Comparison of ENCODE assay signal across 9 cellular contexts in the genomic region with DNA sequence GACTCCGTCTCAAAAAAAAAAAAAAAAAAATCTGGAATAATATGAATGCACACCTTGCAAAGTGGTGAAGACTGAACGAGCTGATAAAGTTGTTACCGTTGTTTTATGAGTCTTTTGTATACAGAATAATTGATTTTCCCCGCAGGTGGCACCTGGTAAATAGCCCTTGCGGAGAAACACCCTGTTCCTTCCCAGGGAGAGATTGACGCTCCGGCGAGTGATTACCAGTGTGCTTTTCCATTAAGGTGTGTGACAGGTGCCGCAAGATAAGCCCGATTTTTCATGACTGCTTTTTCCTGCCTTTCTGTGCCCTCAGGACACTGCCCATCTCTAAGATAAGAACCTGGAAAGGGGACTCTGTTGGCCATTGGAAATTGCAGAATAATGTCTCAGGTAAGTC. TPM values are rescaled to one million over a fixed set of nuclear protein-coding genes. Genes with fewer than 3 reads are reported as not detected.
DNase-seq lines count a peak whose midpoint lies in the region; TF ChIP-seq lines count a peak whose summit lies in the region.
"Had no signal": no experiment of that assay in that cellular context is flagged by ENCODE, and none has a peak within 500 bp of the region (broad histone marks: within the 10 kb centered on the region; RNA-seq: fewer than 3 reads in every experiment).

No MANE protein-coding gene starts in this region.

- H3K9me3 ChIP-seq in WERI-Rb-1 (ENCODE audit: severe bottlenecking) = no peaks in the 10 kb centered on the region
- H3K9me3 ChIP-seq in hepatocyte (ENCODE audit: low read depth) = peaks cover 32% of the 10 kb centered on the region
- H3K9me3 ChIP-seq in spleen = peaks cover 4 to 59% (median 43%) of the 10 kb centered on the region in 8 donors
- peaks cover 3% of the 10 kb centered on the region for H3K9me3 ChIP-seq in HAP-1

- H3K4me3 ChIP-seq in WERI-Rb-1 (ENCODE audit: low read depth, low read length) = peak overlapping the region; percentile 56
- peak overlapping the region; percentile 41 for H3K4me3 ChIP-seq in hepatocyte
- H3K4me3 ChIP-seq in spleen = peak overlapping the region; percentile 58 to 88 (median 70)
- no peak overlapping the region for H3K4me3 ChIP-seq in HAP-1

- TF ChIP-seq CTCF in WERI-Rb-1 (IDR thresholded peaks at IDR 0.05; ENCODE audit: low read depth, low read length) = no peak
- TF ChIP-seq CTCF in hepatocyte (IDR thresholded peaks at IDR 0.05; ENCODE audit: poor library complexity) = no peak
- no peak for TF ChIP-seq CTCF in spleen (IDR thresholded peaks at IDR 0.05 in 8 of 11, conservative IDR thresholded peaks at IDR 0.05 in 3 of 11)
- no peak for TF ChIP-seq CTCF in GM13977 (IDR thresholded peaks at IDR 0.05; ENCODE audit: extremely low read depth, insufficient read depth, missing control alignments)

- peaks cover 42% of the 10 kb centered on the region for H3K36me3 ChIP-seq in WERI-Rb-1
- H3K36me3 ChIP-seq in hepatocyte (replicated peaks; ENCODE audit: insufficient read depth, low read depth) = peaks cover 10% of the 10 kb centered on the region
- peaks cover 19 to 49% (median 44%) of the 10 kb centered on the region in 6 donors for H3K36me3 ChIP-seq in spleen
- peaks cover 33% of the 10 kb centered on the region for H3K36me3 ChIP-seq in HAP-1 (replicated peaks)

- H3K79me2 ChIP-seq in hepatocyte = peaks cover 17% of the 10 kb centered on the region

- H3K27ac ChIP-seq in WERI-Rb-1 (peak overlapping the region; percentile 97; the same call in 1 of the 2 replicates), hepatocyte (peak overlapping the region; percentile 97), spleen (peak overlapping the region in 6 of 8 donors; percentile 95 to 99 (median 96))

- intact Hi-C loops in spleen (cut with DNase I; ENCODE audit: low total_unique reads) = loop anchor here (10.0 kb wide), 1 partner anchor 56 kb away; a partner anchor contains a TSS

- H3K4me2 ChIP-seq in hepatocyte = peak overlapping the region; percentile 90

- peak overlapping the region; percentile 73 for H2AFZ ChIP-seq in hepatocyte

- in situ Hi-C loops in GM13977 (cut with MboI; ENCODE audit: low pct_unique_long_range_greater_than_20kb, low sequenced_read_pairs, unreplicated experiment) (no loop called here), HAP-1 (cut with MboI; ENCODE audit: low sequenced_read_pairs) (no loop called here)

- H3K9me2 ChIP-seq in hepatocyte (replicated peaks; ENCODE audit: insufficient read depth) = no peaks in the 10 kb centered on the region

- DNase-seq in DMS53 (lab: John Stamatoyannopoulos, UW) (peak; percentile 49), DMS53 treated with DMSO at 0.1 percent for 48 hours (lab: John Stamatoyannopoulos, UW; ENCODE audit: unreplicated experiment) (no peak), WERI-Rb-1 (no peak), hepatocyte (ENCODE audit: low spot score) (no peak), spleen (no peak), GM13977 (ENCODE audit: low spot score) (no peak), HAP-1 (ENCODE audit: low spot score in 2 of 2) (no peak), NCI-H82 treated with DMSO at 0.1 percent for 48 hours (lab: John Stamatoyannopoulos, UW; ENCODE audit: unreplicated experiment) (no peak)
- DNase-seq: activated CD4-positive, alpha-beta T cell treated with anti-CD3 and anti-CD28 coated beads for 1 hour had no signal

- TF ChIP-seq POLR2A in spleen (IDR thresholded peaks at IDR 0.05) = no peak

- peaks cover 19% of the 10 kb centered on the region for H3K4me1 ChIP-seq in hepatocyte (ENCODE audit: insufficient read depth)
- H3K4me1 ChIP-seq in spleen = peaks cover 6 to 34% (median 26%) of the 10 kb centered on the region in 6 donors
- peaks cover 5% of the 10 kb centered on the region; the same call in 1 of the 2 replicates for H3K4me1 ChIP-seq in HAP-1

- no peaks in the 10 kb centered on the region for H4K20me1 ChIP-seq in hepatocyte (ENCODE audit: insufficient read depth, poor library complexity, severe bottlenecking)

- no peaks in the 10 kb centered on the region for H3K27me3 ChIP-seq in WERI-Rb-1 (ENCODE audit: insufficient read depth, low read depth, severe bottlenecking)
- H3K27me3 ChIP-seq in hepatocyte = no peaks in the 10 kb centered on the region
- no peaks in the 10 kb centered on the region for H3K27me3 ChIP-seq in spleen (replicated peaks in 1 of 7)
- H3K27me3 ChIP-seq in HAP-1 (ENCODE audit: low read depth) = no peaks in the 10 kb centered on the region

- 73% methylated on average over 10 of the region's 10 CpGs for WGBS in hepatocyte (ENCODE audit: low lambda C conversion rate, missing lambda C conversion rate)
- 61 to 75% (median 67%) methylated on average over 10 of the region's 10 CpGs for WGBS in spleen, 5 donors

RNA-seq across cellular contexts. Expression of a gene that starts 0.9 kb away (rescaled TPM):
- 29.1 and 34.3 TPM in 2 replicates for total RNA-seq in hepatocyte
- 19.5 and 20.2 TPM in 2 replicates for polyA plus RNA-seq in hepatocyte
- 10 to 100 TPM; 24.7 to 36.1 (median 33.0) TPM for total RNA-seq in spleen
- 10 to 100 TPM; 18.9 to 23.2 (median 22.5) TPM for polyA plus RNA-seq in spleen

RNA-seq across cellular contexts. Expression of a gene that starts 1.5 kb away (rescaled TPM):
- total RNA-seq in hepatocyte = 0.04 and 0.13 TPM in 2 replicates
- not detected in 2 replicates for polyA plus RNA-seq in hepatocyte
- total RNA-seq in spleen = 1 to 10 TPM in 6 of 7 donors, under 1 TPM in 1; 0.50 to 1.9 (median 1.3) TPM
- under 1 TPM in 2 of 3 donors, not detected in 1; 0.13 to 0.28 TPM for polyA plus RNA-seq in spleen

RNA-seq across cellular contexts. Expression of a gene that starts 55.6 kb away (rescaled TPM):
- total RNA-seq in hepatocyte (14.5 and 30.0 TPM in 2 replicates), spleen (10 to 100 TPM in 6 of 7 donors, 1 to 10 TPM in 1; 7.9 to 36.5 (median 13.8) TPM)
- polyA plus RNA-seq in hepatocyte (11.5 and 11.7 TPM in 2 replicates), spleen (10 to 100 TPM in 1 of 3 donors, 1 to 10 TPM in 2; 6.8 to 13.4 (median 7.2) TPM)
